In the genomic region with DNA sequence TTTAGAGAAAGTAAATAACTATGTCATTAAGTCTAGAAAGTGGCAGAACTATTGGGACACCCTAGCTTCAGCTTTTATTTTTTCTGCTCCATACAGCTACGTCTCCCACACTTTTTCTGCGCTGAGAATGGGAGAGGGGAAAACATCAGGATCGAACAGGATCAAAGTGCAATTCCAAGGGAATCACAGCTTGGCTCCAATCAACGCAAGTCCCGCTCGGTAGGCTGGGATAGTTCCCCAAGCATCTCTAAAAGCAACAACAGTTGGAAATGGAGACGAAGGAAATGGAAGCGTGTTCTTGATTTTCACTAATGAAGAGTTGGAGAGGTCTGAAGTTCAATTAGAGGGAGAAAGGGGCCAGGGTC, we compare ENCODE assay signal across 1 cellular context.
TF ChIP-seq lines count a peak whose summit lies in the region.

No MANE protein-coding gene starts in this region.

TF ChIP-seq in HEK293, 187 proteins besides CTCF, POLR2A, EP300 and RAD21 (continued from another document):
- no peak for TF ChIP-seq TSHZ1 (tag by site-specific recombination; IDR thresholded peaks at IDR 0.05; ENCODE audit: borderline replicate concordance)
